In the genomic region with DNA sequence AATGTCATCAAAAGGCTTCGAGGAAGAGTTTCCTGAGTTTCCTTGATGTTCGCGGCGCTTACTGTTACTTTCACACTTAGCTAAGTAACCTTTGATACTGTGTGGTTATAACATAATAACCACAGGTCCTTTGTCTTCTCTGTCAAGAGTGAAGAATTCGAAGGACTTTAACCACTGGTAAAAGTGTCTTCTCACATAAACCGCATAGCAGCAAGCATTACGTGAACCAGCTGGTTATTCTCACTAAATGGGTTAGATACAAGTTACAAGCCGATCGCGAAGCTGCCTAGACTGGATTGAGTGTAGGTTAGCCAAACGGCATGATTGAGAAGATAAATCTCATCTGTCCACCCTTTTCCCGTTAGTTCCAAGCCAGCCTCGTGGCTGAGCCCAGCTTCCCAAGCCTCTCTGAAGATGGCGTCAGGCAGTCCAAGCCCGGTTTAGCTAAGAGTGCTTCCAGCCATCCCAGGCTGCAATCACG, we compare ENCODE assay signal across 1 cellular context.
A peak's percentile ranks its signal among the peaks of the same experiment; 100 is the strongest.
TF ChIP-seq lines count a peak whose summit lies in the region.

No MANE protein-coding gene starts in this region.

TF ChIP-seq in GM12878, 131 proteins besides CTCF, POLR2A, EP300 and RAD21 (continued from another document and continues in another):
- TF ChIP-seq, protein P1, sequence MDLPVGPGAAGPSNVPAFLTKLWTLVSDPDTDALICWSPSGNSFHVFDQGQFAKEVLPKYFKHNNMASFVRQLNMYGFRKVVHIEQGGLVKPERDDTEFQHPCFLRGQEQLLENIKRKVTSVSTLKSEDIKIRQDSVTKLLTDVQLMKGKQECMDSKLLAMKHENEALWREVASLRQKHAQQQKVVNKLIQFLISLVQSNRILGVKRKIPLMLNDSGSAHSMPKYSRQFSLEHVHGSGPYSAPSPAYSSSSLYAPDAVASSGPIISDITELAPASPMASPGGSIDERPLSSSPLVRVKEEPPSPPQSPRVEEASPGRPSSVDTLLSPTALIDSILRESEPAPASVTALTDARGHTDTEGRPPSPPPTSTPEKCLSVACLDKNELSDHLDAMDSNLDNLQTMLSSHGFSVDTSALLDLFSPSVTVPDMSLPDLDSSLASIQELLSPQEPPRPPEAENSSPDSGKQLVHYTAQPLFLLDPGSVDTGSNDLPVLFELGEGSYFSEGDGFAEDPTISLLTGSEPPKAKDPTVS (IDR thresholded peaks at IDR 0.05; ENCODE audit: low read depth, low read length) = no peak
- TF ChIP-seq, protein P2, sequence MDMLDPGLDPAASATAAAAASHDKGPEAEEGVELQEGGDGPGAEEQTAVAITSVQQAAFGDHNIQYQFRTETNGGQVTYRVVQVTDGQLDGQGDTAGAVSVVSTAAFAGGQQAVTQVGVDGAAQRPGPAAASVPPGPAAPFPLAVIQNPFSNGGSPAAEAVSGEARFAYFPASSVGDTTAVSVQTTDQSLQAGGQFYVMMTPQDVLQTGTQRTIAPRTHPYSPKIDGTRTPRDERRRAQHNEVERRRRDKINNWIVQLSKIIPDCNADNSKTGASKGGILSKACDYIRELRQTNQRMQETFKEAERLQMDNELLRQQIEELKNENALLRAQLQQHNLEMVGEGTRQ (IDR thresholded peaks at IDR 0.05; ENCODE audit: borderline replicate concordance, low read depth, low read length) = no peak
- no peak for TF ChIP-seq CHD1 (IDR thresholded peaks at IDR 0.05; ENCODE audit: low read depth, low read length)
- peak; percentile 60 for TF ChIP-seq ZNF24 (IDR thresholded peaks at IDR 0.05)
- no peak for TF ChIP-seq IRF4 (IDR thresholded peaks at IDR 0.05; ENCODE audit: low read depth, low read length)
- TF ChIP-seq, protein P3, sequence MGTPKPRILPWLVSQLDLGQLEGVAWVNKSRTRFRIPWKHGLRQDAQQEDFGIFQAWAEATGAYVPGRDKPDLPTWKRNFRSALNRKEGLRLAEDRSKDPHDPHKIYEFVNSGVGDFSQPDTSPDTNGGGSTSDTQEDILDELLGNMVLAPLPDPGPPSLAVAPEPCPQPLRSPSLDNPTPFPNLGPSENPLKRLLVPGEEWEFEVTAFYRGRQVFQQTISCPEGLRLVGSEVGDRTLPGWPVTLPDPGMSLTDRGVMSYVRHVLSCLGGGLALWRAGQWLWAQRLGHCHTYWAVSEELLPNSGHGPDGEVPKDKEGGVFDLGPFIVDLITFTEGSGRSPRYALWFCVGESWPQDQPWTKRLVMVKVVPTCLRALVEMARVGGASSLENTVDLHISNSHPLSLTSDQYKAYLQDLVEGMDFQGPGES (IDR thresholded peaks at IDR 0.05) = no peak
- no peak for TF ChIP-seq TCF3 (IDR thresholded peaks at IDR 0.05; ENCODE audit: borderline replicate concordance, insufficient read depth, low read depth, low read length)
- no peak for TF ChIP-seq TAF1 (IDR thresholded peaks at IDR 0.05; ENCODE audit: borderline replicate concordance, low read depth, low read length)
- TF ChIP-seq ESRRA (IDR thresholded peaks at IDR 0.05; ENCODE audit: low read length) = no peak
- TF ChIP-seq, protein P4, sequence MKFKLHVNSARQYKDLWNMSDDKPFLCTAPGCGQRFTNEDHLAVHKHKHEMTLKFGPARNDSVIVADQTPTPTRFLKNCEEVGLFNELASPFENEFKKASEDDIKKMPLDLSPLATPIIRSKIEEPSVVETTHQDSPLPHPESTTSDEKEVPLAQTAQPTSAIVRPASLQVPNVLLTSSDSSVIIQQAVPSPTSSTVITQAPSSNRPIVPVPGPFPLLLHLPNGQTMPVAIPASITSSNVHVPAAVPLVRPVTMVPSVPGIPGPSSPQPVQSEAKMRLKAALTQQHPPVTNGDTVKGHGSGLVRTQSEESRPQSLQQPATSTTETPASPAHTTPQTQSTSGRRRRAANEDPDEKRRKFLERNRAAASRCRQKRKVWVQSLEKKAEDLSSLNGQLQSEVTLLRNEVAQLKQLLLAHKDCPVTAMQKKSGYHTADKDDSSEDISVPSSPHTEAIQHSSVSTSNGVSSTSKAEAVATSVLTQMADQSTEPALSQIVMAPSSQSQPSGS (IDR thresholded peaks at IDR 0.05; ENCODE audit: low read length) = peak; percentile 47; the same call in 1 of the 2 replicates
- TF ChIP-seq CEBPB (IDR thresholded peaks at IDR 0.05; ENCODE audit: borderline replicate concordance in 1 of 2, low read depth in 2 of 2, low read length in 2 of 2) = no peak
- no peak for TF ChIP-seq TARDBP (IDR thresholded peaks at IDR 0.05; ENCODE audit: borderline replicate concordance)
- TF ChIP-seq HDAC6 (IDR thresholded peaks at IDR 0.05; ENCODE audit: unreplicated experiment) = no peak
- TF ChIP-seq CBFB (IDR thresholded peaks at IDR 0.05; ENCODE audit: low read depth) = peak; percentile 80
- TF ChIP-seq SREBF1 (IDR thresholded peaks at IDR 0.05; ENCODE audit: low read length) = no peak
- TF ChIP-seq, protein P5, sequence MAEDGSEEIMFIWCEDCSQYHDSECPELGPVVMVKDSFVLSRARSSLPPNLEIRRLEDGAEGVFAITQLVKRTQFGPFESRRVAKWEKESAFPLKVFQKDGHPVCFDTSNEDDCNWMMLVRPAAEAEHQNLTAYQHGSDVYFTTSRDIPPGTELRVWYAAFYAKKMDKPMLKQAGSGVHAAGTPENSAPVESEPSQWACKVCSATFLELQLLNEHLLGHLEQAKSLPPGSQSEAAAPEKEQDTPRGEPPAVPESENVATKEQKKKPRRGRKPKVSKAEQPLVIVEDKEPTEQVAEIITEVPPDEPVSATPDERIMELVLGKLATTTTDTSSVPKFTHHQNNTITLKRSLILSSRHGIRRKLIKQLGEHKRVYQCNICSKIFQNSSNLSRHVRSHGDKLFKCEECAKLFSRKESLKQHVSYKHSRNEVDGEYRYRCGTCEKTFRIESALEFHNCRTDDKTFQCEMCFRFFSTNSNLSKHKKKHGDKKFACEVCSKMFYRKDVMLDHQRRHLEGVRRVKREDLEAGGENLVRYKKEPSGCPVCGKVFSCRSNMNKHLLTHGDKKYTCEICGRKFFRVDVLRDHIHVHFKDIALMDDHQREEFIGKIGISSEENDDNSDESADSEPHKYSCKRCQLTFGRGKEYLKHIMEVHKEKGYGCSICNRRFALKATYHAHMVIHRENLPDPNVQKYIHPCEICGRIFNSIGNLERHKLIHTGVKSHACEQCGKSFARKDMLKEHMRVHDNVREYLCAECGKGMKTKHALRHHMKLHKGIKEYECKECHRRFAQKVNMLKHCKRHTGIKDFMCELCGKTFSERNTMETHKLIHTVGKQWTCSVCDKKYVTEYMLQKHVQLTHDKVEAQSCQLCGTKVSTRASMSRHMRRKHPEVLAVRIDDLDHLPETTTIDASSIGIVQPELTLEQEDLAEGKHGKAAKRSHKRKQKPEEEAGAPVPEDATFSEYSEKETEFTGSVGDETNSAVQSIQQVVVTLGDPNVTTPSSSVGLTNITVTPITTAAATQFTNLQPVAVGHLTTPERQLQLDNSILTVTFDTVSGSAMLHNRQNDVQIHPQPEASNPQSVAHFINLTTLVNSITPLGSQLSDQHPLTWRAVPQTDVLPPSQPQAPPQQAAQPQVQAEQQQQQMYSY (CRISPR knock-in tag; IDR thresholded peaks at IDR 0.05) = no peak
- TF ChIP-seq SUPT20H (IDR thresholded peaks at IDR 0.05; ENCODE audit: borderline replicate concordance, control insufficient read depth, low read depth, low read length) = no peak
- TF ChIP-seq, protein P6, sequence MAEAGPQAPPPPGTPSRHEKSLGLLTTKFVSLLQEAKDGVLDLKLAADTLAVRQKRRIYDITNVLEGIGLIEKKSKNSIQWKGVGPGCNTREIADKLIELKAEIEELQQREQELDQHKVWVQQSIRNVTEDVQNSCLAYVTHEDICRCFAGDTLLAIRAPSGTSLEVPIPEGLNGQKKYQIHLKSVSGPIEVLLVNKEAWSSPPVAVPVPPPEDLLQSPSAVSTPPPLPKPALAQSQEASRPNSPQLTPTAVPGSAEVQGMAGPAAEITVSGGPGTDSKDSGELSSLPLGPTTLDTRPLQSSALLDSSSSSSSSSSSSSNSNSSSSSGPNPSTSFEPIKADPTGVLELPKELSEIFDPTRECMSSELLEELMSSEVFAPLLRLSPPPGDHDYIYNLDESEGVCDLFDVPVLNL (IDR thresholded peaks at IDR 0.05; ENCODE audit: low read depth, low read length) = no peak
- no peak for TF ChIP-seq ASH2L (IDR thresholded peaks at IDR 0.05; ENCODE audit: borderline replicate concordance, low read depth)
- TF ChIP-seq, protein P7, sequence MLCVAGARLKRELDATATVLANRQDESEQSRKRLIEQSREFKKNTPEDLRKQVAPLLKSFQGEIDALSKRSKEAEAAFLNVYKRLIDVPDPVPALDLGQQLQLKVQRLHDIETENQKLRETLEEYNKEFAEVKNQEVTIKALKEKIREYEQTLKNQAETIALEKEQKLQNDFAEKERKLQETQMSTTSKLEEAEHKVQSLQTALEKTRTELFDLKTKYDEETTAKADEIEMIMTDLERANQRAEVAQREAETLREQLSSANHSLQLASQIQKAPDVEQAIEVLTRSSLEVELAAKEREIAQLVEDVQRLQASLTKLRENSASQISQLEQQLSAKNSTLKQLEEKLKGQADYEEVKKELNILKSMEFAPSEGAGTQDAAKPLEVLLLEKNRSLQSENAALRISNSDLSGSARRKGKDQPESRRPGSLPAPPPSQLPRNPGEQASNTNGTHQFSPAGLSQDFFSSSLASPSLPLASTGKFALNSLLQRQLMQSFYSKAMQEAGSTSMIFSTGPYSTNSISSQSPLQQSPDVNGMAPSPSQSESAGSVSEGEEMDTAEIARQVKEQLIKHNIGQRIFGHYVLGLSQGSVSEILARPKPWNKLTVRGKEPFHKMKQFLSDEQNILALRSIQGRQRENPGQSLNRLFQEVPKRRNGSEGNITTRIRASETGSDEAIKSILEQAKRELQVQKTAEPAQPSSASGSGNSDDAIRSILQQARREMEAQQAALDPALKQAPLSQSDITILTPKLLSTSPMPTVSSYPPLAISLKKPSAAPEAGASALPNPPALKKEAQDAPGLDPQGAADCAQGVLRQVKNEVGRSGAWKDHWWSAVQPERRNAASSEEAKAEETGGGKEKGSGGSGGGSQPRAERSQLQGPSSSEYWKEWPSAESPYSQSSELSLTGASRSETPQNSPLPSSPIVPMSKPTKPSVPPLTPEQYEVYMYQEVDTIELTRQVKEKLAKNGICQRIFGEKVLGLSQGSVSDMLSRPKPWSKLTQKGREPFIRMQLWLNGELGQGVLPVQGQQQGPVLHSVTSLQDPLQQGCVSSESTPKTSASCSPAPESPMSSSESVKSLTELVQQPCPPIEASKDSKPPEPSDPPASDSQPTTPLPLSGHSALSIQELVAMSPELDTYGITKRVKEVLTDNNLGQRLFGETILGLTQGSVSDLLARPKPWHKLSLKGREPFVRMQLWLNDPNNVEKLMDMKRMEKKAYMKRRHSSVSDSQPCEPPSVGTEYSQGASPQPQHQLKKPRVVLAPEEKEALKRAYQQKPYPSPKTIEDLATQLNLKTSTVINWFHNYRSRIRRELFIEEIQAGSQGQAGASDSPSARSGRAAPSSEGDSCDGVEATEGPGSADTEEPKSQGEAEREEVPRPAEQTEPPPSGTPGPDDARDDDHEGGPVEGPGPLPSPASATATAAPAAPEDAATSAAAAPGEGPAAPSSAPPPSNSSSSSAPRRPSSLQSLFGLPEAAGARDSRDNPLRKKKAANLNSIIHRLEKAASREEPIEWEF (IDR thresholded peaks at IDR 0.05; ENCODE audit: insufficient replicate concordance, low read depth, low read length) = no peak
- no peak for TF ChIP-seq KAT2A (conservative IDR thresholded peaks at IDR 0.05; ENCODE audit: control insufficient read depth, low read depth, low read length)
- TF ChIP-seq TBL1XR1 (IDR thresholded peaks at IDR 0.05; ENCODE audit: low read depth, low read length) = no peak
- TF ChIP-seq BCL11A (IDR thresholded peaks at IDR 0.05; ENCODE audit: low read depth, low read length) = peak; percentile 56; the same call in 1 of the 2 replicates
- TF ChIP-seq NFIC (IDR thresholded peaks at IDR 0.05; ENCODE audit: low read depth, low read length) = peak; percentile 70; the same call in 1 of the 2 replicates
- TF ChIP-seq JUND (IDR thresholded peaks at IDR 0.05; ENCODE audit: low read depth, low read length) = no peak
- TF ChIP-seq, protein P8, sequence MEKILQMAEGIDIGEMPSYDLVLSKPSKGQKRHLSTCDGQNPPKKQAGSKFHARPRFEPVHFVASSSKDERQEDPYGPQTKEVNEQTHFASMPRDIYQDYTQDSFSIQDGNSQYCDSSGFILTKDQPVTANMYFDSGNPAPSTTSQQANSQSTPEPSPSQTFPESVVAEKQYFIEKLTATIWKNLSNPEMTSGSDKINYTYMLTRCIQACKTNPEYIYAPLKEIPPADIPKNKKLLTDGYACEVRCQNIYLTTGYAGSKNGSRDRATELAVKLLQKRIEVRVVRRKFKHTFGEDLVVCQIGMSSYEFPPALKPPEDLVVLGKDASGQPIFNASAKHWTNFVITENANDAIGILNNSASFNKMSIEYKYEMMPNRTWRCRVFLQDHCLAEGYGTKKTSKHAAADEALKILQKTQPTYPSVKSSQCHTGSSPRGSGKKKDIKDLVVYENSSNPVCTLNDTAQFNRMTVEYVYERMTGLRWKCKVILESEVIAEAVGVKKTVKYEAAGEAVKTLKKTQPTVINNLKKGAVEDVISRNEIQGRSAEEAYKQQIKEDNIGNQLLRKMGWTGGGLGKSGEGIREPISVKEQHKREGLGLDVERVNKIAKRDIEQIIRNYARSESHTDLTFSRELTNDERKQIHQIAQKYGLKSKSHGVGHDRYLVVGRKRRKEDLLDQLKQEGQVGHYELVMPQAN (conservative IDR thresholded peaks at IDR 0.05) = no peak
- TF ChIP-seq, protein P9, sequence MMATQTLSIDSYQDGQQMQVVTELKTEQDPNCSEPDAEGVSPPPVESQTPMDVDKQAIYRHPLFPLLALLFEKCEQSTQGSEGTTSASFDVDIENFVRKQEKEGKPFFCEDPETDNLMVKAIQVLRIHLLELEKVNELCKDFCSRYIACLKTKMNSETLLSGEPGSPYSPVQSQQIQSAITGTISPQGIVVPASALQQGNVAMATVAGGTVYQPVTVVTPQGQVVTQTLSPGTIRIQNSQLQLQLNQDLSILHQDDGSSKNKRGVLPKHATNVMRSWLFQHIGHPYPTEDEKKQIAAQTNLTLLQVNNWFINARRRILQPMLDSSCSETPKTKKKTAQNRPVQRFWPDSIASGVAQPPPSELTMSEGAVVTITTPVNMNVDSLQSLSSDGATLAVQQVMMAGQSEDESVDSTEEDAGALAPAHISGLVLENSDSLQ (IDR thresholded peaks at IDR 0.05) = peak; percentile 54
- no peak for TF ChIP-seq NFXL1 (IDR thresholded peaks at IDR 0.05; ENCODE audit: borderline replicate concordance)
- TF ChIP-seq NR2C2 (IDR thresholded peaks at IDR 0.05; ENCODE audit: borderline replicate concordance, control insufficient read depth, insufficient read length, low read depth) = no peak
- no peak for TF ChIP-seq RBBP5 (conservative IDR thresholded peaks at IDR 0.05)
- no peak for TF ChIP-seq YBX1 (IDR thresholded peaks at IDR 0.05)
- TF ChIP-seq NFYA (IDR thresholded peaks at IDR 0.05; ENCODE audit: borderline replicate concordance, low read depth, low read length) = no peak
- no peak for TF ChIP-seq YY1 (IDR thresholded peaks at IDR 0.05; ENCODE audit: low read depth, low read length)
- peak; percentile 95 for TF ChIP-seq ATF7 (IDR thresholded peaks at IDR 0.05; ENCODE audit: low read depth)
